1 cellular context compared by ENCODE assay signal in the genomic region with DNA sequence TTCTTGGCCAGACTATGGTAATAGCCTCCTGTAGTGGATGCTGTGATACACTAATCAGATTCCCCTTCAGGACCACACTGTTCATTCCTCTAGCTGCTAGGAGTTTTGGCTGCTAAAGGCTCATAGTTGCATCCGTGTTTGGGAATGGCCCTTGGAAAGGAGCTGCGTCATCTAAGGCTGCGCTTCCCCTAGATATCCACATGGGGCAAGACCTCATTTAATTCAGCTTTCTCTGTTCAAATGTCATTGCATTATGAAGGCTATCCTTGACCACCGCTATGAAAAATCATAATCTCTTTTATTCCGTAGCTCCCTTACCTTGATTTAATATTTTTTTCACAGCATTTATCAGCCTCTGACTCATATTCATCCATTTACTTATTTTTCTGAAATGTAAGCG.
TF ChIP-seq lines count a peak whose summit lies in the region.

No MANE protein-coding gene starts in this region.

TF ChIP-seq in WTC11, 78 proteins besides CTCF, POLR2A, EP300 and RAD21 (continued from another document):
- TF ChIP-seq, protein P1, sequence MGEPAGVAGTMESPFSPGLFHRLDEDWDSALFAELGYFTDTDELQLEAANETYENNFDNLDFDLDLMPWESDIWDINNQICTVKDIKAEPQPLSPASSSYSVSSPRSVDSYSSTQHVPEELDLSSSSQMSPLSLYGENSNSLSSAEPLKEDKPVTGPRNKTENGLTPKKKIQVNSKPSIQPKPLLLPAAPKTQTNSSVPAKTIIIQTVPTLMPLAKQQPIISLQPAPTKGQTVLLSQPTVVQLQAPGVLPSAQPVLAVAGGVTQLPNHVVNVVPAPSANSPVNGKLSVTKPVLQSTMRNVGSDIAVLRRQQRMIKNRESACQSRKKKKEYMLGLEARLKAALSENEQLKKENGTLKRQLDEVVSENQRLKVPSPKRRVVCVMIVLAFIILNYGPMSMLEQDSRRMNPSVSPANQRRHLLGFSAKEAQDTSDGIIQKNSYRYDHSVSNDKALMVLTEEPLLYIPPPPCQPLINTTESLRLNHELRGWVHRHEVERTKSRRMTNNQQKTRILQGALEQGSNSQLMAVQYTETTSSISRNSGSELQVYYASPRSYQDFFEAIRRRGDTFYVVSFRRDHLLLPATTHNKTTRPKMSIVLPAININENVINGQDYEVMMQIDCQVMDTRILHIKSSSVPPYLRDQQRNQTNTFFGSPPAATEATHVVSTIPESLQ (CRISPR knock-in tag; IDR thresholded peaks at IDR 0.05), result no peak
- no peak for TF ChIP-seq RORB (CRISPR knock-in tag; IDR thresholded peaks at IDR 0.05)
- TF ChIP-seq, protein P2, sequence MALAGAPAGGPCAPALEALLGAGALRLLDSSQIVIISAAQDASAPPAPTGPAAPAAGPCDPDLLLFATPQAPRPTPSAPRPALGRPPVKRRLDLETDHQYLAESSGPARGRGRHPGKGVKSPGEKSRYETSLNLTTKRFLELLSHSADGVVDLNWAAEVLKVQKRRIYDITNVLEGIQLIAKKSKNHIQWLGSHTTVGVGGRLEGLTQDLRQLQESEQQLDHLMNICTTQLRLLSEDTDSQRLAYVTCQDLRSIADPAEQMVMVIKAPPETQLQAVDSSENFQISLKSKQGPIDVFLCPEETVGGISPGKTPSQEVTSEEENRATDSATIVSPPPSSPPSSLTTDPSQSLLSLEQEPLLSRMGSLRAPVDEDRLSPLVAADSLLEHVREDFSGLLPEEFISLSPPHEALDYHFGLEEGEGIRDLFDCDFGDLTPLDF (CRISPR knock-in tag; IDR thresholded peaks at IDR 0.05), result no peak
- TF ChIP-seq HMGA2 (CRISPR knock-in tag; IDR thresholded peaks at IDR 0.05), result no peak
- TF ChIP-seq TCF7 (CRISPR knock-in tag; IDR thresholded peaks at IDR 0.05; ENCODE audit: low read depth), result no peak
- TF ChIP-seq NFATC4 (CRISPR knock-in tag; IDR thresholded peaks at IDR 0.05), result no peak
- TF ChIP-seq, protein P3, sequence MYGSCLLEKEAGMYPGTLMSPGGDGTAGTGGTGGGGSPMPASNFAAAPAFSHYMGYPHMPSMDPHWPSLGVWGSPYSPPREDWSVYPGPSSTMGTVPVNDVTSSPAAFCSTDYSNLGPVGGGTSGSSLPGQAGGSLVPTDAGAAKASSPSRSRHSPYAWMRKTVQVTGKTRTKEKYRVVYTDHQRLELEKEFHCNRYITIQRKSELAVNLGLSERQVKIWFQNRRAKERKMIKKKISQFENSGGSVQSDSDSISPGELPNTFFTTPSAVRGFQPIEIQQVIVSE (CRISPR knock-in tag; IDR thresholded peaks at IDR 0.05; ENCODE audit: borderline replicate concordance), result no peak
- no peak for TF ChIP-seq ZNF232 (CRISPR knock-in tag; IDR thresholded peaks at IDR 0.05)
- TF ChIP-seq, protein P4, sequence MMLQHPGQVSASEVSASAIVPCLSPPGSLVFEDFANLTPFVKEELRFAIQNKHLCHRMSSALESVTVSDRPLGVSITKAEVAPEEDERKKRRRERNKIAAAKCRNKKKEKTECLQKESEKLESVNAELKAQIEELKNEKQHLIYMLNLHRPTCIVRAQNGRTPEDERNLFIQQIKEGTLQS (CRISPR knock-in tag; conservative IDR thresholded peaks at IDR 0.05), result no peak
- TF ChIP-seq, protein P5, sequence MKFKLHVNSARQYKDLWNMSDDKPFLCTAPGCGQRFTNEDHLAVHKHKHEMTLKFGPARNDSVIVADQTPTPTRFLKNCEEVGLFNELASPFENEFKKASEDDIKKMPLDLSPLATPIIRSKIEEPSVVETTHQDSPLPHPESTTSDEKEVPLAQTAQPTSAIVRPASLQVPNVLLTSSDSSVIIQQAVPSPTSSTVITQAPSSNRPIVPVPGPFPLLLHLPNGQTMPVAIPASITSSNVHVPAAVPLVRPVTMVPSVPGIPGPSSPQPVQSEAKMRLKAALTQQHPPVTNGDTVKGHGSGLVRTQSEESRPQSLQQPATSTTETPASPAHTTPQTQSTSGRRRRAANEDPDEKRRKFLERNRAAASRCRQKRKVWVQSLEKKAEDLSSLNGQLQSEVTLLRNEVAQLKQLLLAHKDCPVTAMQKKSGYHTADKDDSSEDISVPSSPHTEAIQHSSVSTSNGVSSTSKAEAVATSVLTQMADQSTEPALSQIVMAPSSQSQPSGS (CRISPR knock-in tag; IDR thresholded peaks at IDR 0.05; ENCODE audit: borderline replicate concordance, low read depth), result no peak
- TF ChIP-seq ZNF263 (CRISPR knock-in tag; IDR thresholded peaks at IDR 0.05; ENCODE audit: low read depth), result no peak
- TF ChIP-seq NFYB (CRISPR knock-in tag; conservative IDR thresholded peaks at IDR 0.05; ENCODE audit: low read depth), result no peak
- no peak for TF ChIP-seq ATF1 (CRISPR knock-in tag; IDR thresholded peaks at IDR 0.05)
- TF ChIP-seq, protein P6, sequence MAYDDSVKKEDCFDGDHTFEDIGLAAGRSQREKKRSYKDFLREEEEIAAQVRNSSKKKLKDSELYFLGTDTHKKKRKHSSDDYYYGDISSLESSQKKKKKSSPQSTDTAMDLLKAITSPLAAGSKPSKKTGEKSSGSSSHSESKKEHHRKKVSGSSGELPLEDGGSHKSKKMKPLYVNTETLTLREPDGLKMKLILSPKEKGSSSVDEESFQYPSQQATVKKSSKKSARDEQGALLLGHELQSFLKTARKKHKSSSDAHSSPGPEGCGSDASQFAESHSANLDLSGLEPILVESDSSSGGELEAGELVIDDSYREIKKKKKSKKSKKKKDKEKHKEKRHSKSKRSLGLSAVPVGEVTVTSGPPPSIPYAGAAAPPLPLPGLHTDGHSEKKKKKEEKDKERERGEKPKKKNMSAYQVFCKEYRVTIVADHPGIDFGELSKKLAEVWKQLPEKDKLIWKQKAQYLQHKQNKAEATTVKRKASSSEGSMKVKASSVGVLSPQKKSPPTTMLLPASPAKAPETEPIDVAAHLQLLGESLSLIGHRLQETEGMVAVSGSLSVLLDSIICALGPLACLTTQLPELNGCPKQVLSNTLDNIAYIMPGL (CRISPR knock-in tag; IDR thresholded peaks at IDR 0.05), result no peak
- no peak for TF ChIP-seq SMAD4 (CRISPR knock-in tag; IDR thresholded peaks at IDR 0.05)
- no peak for TF ChIP-seq SOX15 (CRISPR knock-in tag; IDR thresholded peaks at IDR 0.05)
